In the genomic region with DNA sequence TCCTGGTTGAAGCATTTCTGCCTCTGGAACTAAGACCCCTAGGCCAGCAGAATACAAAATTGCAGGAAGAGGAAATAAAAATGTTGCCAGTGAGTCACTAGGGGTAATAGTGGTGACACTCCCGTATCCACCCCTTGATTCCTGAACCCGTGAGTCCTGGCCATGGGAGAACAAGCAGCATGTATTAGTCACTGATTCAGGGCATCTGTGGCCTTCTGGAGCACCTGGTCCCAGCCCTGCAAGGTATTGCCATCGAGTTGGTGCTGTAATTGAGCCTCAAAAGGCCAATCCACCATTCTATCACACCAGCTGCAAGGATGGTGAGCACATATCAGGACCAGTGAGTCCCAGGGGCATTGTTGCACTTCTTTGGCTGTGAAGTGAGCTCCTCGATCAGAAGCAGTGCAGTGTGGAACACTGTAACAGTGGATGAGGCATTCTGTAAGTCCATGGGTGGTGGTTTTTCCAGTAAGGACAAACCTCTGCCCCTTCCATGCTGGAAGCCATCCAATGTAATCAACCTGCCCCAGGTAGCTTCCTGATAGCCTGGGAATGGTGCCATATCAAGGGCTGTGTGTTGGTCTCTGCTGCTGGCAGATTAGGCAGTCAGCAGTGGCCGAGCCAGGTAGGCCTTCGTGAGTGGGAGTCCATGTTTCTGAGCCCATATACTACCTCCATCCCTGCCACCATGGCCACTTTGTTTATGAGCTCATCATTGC, we compare ENCODE assay signal across 17 cellular contexts. TPM values are rescaled to one million over a fixed set of nuclear protein-coding genes. Genes with fewer than 3 reads are reported as not detected.
DNase-seq lines count a peak whose midpoint lies in the region; ATAC-seq and TF ChIP-seq lines count a peak whose summit lies in the region.
"Had no signal": no experiment of that assay in that cellular context is flagged by ENCODE, and none has a peak within 500 bp of the region (broad histone marks: within the 10 kb centered on the region; RNA-seq: fewer than 3 reads in every experiment).

No MANE protein-coding gene starts in this region.

- no peaks in the 10 kb centered on the region for H3K27me3 Mint-ChIP-seq in CD4-positive, alpha-beta memory T cell
- peaks cover 2 to 4% (median 2%) of the 10 kb centered on the region in 3 donors for H3K27me3 Mint-ChIP-seq in CD14-positive monocyte (ENCODE audit: low read depth in 3 of 3)
- H3K27me3 Mint-ChIP-seq: stimulated activated naive CD8-positive, alpha-beta T cell treated with anti-CD3 and anti-CD28 coated beads, Interleukin-15, Interleukin-2, amounts not matched to agents 100 ng/mL and 50 ng/mL, for 24 hours had no signal

- H3K4me3 Mint-ChIP-seq in CD4-positive, alpha-beta memory T cell = no peak overlapping the region
- no peak overlapping the region for H3K4me3 Mint-ChIP-seq in CD14-positive monocyte
- H3K4me3 Mint-ChIP-seq: activated CD4-positive, alpha-beta T cell treated with anti-CD3 and anti-CD28 coated beads, Interleukin-2, amount 10 ng/mL, durations not matched to agents 24 days and 14 days; activated T-helper 17 cell treated with anti-CD3 and anti-CD28 coated beads, Interleukin-2, amount 50 U/mL, for 72 hours; natural killer cell; stimulated activated naive CD8-positive, alpha-beta T cell treated with anti-CD3 and anti-CD28 coated beads, Interleukin-15, Interleukin-2, amounts not matched to agents 100 ng/mL and 50 ng/mL, for 24 hours had no signal

- no peak overlapping the region for H3K27ac ChIP-seq in osteoblast (ENCODE audit: low read depth, low read length)
- no peak overlapping the region for H3K27ac ChIP-seq in CD4-positive, alpha-beta memory T cell (ENCODE audit: low read depth, low read length)
- H3K27ac ChIP-seq: coronary artery had no signal

- POLR2A ChIA-PET in CD4-positive, alpha-beta memory T cell (lab: Charles Lee; ENCODE audit: partially characterized antibody) = no interaction called here

- no peaks in the 10 kb centered on the region for H3K79me2 ChIP-seq in osteoblast (ENCODE audit: insufficient read depth, low read length)

- H4K20me1 ChIP-seq in osteoblast (ENCODE audit: insufficient read depth, low read length) = no peaks in the 10 kb centered on the region

- TF ChIP-seq CTCF in osteoblast (IDR thresholded peaks at IDR 0.05; ENCODE audit: extremely low read depth, low read depth, low read length) (no peak), CD14-positive monocyte (IDR thresholded peaks at IDR 0.05) (no peak)

- H3K4me3 ChIP-seq in osteoblast (ENCODE audit: insufficient read depth, low read length) = no peak overlapping the region
- H3K4me3 ChIP-seq in CD4-positive, alpha-beta memory T cell (ENCODE audit: low read length in 2 of 2) = no peak overlapping the region
- H3K4me3 ChIP-seq: coronary artery had no signal

- H3K4me2 ChIP-seq in osteoblast (ENCODE audit: insufficient read depth, low read length) = no peak overlapping the region

- H3K27ac Mint-ChIP-seq in CD4-positive, alpha-beta memory T cell = no peak overlapping the region
- no peak overlapping the region for H3K27ac Mint-ChIP-seq in CD14-positive monocyte
- H3K27ac Mint-ChIP-seq: activated CD4-positive, alpha-beta T cell treated with anti-CD3 and anti-CD28 coated beads, Interleukin-2, amount 10 ng/mL, durations not matched to agents 24 days and 14 days; activated T-helper 17 cell treated with anti-CD3 and anti-CD28 coated beads, Interleukin-2, amount 50 U/mL, for 72 hours; natural killer cell; stimulated activated naive CD8-positive, alpha-beta T cell treated with anti-CD3 and anti-CD28 coated beads, Interleukin-15, Interleukin-2, amounts not matched to agents 100 ng/mL and 50 ng/mL, for 24 hours had no signal

- CTCF ChIA-PET in CD4-positive, alpha-beta memory T cell (lab: Charles Lee; ENCODE audit: partially characterized antibody) = no interaction called here

- DNase-seq in ELR (ENCODE audit: low read depth) = peak; percentile 30
- DNase-seq in NCI-H345 (lab: John Stamatoyannopoulos, UW) = peak; percentile 84
- DNase-seq in osteoblast (ENCODE audit: insufficient read length, low spot score, missing footprints) = peak; percentile 18
- no peak for DNase-seq in CD4-positive, alpha-beta memory T cell
- no peak for DNase-seq in HCEC 1CT
- no peak for DNase-seq in HK-2 (ENCODE audit: unreplicated experiment)
- no peak for DNase-seq in CD14-positive monocyte (ENCODE audit: low spot score)
- DNase-seq: amygdala, natural killer cell, T-helper 1 cell had no signal

- no peaks in the 10 kb centered on the region for H3K4me1 Mint-ChIP-seq in CD4-positive, alpha-beta memory T cell
- no peaks in the 10 kb centered on the region for H3K4me1 Mint-ChIP-seq in CD14-positive monocyte
- H3K4me1 Mint-ChIP-seq: activated CD4-positive, alpha-beta T cell treated with anti-CD3 and anti-CD28 coated beads, Interleukin-2, amount 10 ng/mL, durations not matched to agents 24 days and 14 days; activated T-helper 17 cell treated with anti-CD3 and anti-CD28 coated beads, Interleukin-2, amount 50 U/mL, for 72 hours; natural killer cell had no signal

- no peaks in the 10 kb centered on the region for H3K36me3 Mint-ChIP-seq in CD4-positive, alpha-beta memory T cell
- no peaks in the 10 kb centered on the region for H3K36me3 Mint-ChIP-seq in CD14-positive monocyte
- H3K36me3 Mint-ChIP-seq: natural killer cell had no signal

- no peak overlapping the region for H2AFZ ChIP-seq in osteoblast (ENCODE audit: low read length)

- no peaks in the 10 kb centered on the region for H3K4me1 ChIP-seq in osteoblast (ENCODE audit: insufficient read depth, low read length)
- no peaks in the 10 kb centered on the region for H3K4me1 ChIP-seq in CD4-positive, alpha-beta memory T cell (ENCODE audit: insufficient read depth, low read length)

- H3K9me3 ChIP-seq in osteoblast (ENCODE audit: low read depth, low read length) = no peaks in the 10 kb centered on the region
- no peaks in the 10 kb centered on the region for H3K9me3 ChIP-seq in CD4-positive, alpha-beta memory T cell (ENCODE audit: control insufficient read depth in 1 of 2, low read length in 2 of 2)

- H3K27me3 ChIP-seq in osteoblast (ENCODE audit: insufficient read depth, low read length) = no peaks in the 10 kb centered on the region
- H3K27me3 ChIP-seq in CD4-positive, alpha-beta memory T cell (ENCODE audit: insufficient read depth, low read length) = no peaks in the 10 kb centered on the region

- ATAC-seq in esophagus mucosa = peak; percentile 96
- ATAC-seq: activated T-helper 17 cell treated with anti-CD3 and anti-CD28 coated beads, Interleukin-2, amount 50 U/mL, for 72 hours; sciatic nerve had no signal

- H3K36me3 ChIP-seq in osteoblast (ENCODE audit: insufficient read depth, low read length) = no peaks in the 10 kb centered on the region
- no peaks in the 10 kb centered on the region for H3K36me3 ChIP-seq in CD4-positive, alpha-beta memory T cell (ENCODE audit: insufficient read depth, low read length)

- intact Hi-C loops in CD4-positive, alpha-beta memory T cell (cut with micrococcal nuclease) = no loop called here
- intact Hi-C loops in CD14-positive monocyte (cut with micrococcal nuclease) = no loop called here

- H3K9me3 Mint-ChIP-seq in CD4-positive, alpha-beta memory T cell = peaks cover 0 to 6% (median 0%) of the 10 kb centered on the region in 8 donors
- H3K9me3 Mint-ChIP-seq in CD14-positive monocyte = peaks cover 0 to 8% (median 3%) of the 10 kb centered on the region in 7 donors
- H3K9me3 Mint-ChIP-seq: activated CD4-positive, alpha-beta T cell treated with anti-CD3 and anti-CD28 coated beads, Interleukin-2, amount 10 ng/mL, durations not matched to agents 24 days and 14 days; activated T-helper 17 cell treated with anti-CD3 and anti-CD28 coated beads, Interleukin-2, amount 50 U/mL, for 72 hours; natural killer cell; stimulated activated naive CD8-positive, alpha-beta T cell treated with anti-CD3 and anti-CD28 coated beads, Interleukin-15, Interleukin-2, amounts not matched to agents 100 ng/mL and 50 ng/mL, for 24 hours had no signal

RNA-seq across cellular contexts. Expression of a gene that starts 39.6 kb away (rescaled TPM):
- not detected for total RNA-seq in esophagus mucosa
- total RNA-seq in osteoblast = under 0.01 TPM in 1 of 2 replicates, not detected in the other
- not detected for total RNA-seq in CD4-positive, alpha-beta memory T cell
- polyA plus RNA-seq in CD4-positive, alpha-beta memory T cell = not detected
- polyA plus RNA-seq in CD14-positive monocyte = not detected
- total RNA-seq: activated CD4-positive, alpha-beta T cell treated with anti-CD3 and anti-CD28 coated beads, Interleukin-2, amount 10 ng/mL, durations not matched to agents 24 days and 14 days; activated T-helper 17 cell treated with anti-CD3 and anti-CD28 coated beads, Interleukin-2, amount 50 U/mL, for 72 hours had no signal
- polyA plus RNA-seq: BJ had no signal

Comparison
In these comparisons a context has a peak if more than half of its experiments do, and no peak if none do; other contexts are left out.
1. DNase-seq: peak in ELR (single experiment), NCI-H345 (single experiment) and osteoblast (single experiment); none in CD4-positive, alpha-beta memory T cell (0 of 5), HCEC 1CT (single experiment), HK-2 (single experiment) and CD14-positive monocyte (single experiment).